ENCODE assay signal across 17 cellular contexts in genomic region chr20:58944610-58945009, GRCh38. TPM values are rescaled to one million over a fixed set of nuclear protein-coding genes. Genes with fewer than 3 reads are reported as not detected.
DNase-seq lines count a peak whose midpoint lies in the region; ATAC-seq and TF ChIP-seq lines count a peak whose summit lies in the region.
"Had no signal": no experiment of that assay in that cellular context is flagged by ENCODE, and none has a peak within 500 bp of the region (broad histone marks: within the 10 kb centered on the region; RNA-seq: fewer than 3 reads in every experiment).

No MANE protein-coding gene starts in this region.

- TF ChIP-seq RAD21 in HCT116 (IDR thresholded peaks at IDR 0.05; ENCODE audit: low read depth), result no peak

- no peak for TF ChIP-seq POLR2A in HCT116 (IDR thresholded peaks at IDR 0.05; ENCODE audit: borderline replicate concordance, extremely low read depth, insufficient read depth, insufficient read length)

- TF ChIP-seq CTCF in HCT116 (IDR thresholded peaks at IDR 0.05 in 2 of 3, conservative IDR thresholded peaks at IDR 0.05 in 1 of 3; ENCODE audit: borderline replicate concordance in 1 of 3, insufficient read depth in 1 of 3, low read depth in 2 of 3, low read length in 2 of 3) (no peak), endodermal cell (conservative IDR thresholded peaks at IDR 0.05) (no peak), mesothelial cell of epicardium (IDR thresholded peaks at IDR 0.05; ENCODE audit: unreplicated experiment) (no peak), mucosa of descending colon (IDR thresholded peaks at IDR 0.05) (no peak), natural killer cell (IDR thresholded peaks at IDR 0.05) (no peak)
- no peak for TF ChIP-seq CTCF in CD8-positive, alpha-beta T cell (IDR thresholded peaks at IDR 0.05)

- H3K4me3 ChIP-seq in HCT116 (replicated peaks in 1 of 2; ENCODE audit: low read depth in 1 of 2, low read length in 2 of 2) (no peak overlapping the region), endodermal cell (ENCODE audit: low read length) (no peak overlapping the region), mucosa of descending colon (no peak overlapping the region)
- no peak overlapping the region for H3K4me3 ChIP-seq in CD8-positive, alpha-beta T cell (ENCODE audit: low read depth, low read length)

- no peak overlapping the region for H3K9ac ChIP-seq in HCT116 (ENCODE audit: low read length)
- no peak overlapping the region for H3K9ac ChIP-seq in endodermal cell (ENCODE audit: extremely low read depth, low read length, poor library complexity, severe bottlenecking)

- no peaks in the 10 kb centered on the region for H3K36me3 ChIP-seq in HCT116 (ENCODE audit: control insufficient read depth in 1 of 2, insufficient read depth in 2 of 2, low read length in 2 of 2)
- H3K36me3 ChIP-seq in endodermal cell (ENCODE audit: control insufficient read depth, insufficient read depth, low read length), result no peaks in the 10 kb centered on the region
- H3K36me3 ChIP-seq in mucosa of descending colon (ENCODE audit: low read depth), result no peaks in the 10 kb centered on the region
- no peaks in the 10 kb centered on the region for H3K36me3 ChIP-seq in CD8-positive, alpha-beta T cell (ENCODE audit: insufficient read depth, low read length)

- WGBS in endodermal cell (ENCODE audit: insufficient coverage in 1 of 2, insufficient read length in 1 of 2), 2 experiments, result 85% methylated on average over 5 of the region's 5 CpGs

- no peak overlapping the region for H3K27ac Mint-ChIP-seq in endodermal cell
- peak overlapping the region; percentile 77 for H3K27ac Mint-ChIP-seq in mesothelial cell of epicardium
- no peak overlapping the region for H3K27ac Mint-ChIP-seq in natural killer cell
- H3K27ac Mint-ChIP-seq in CD8-positive, alpha-beta T cell, result no peak overlapping the region

- BruUV-seq in HCT116 (replicated peaks; lab: Mats Ljungman, UMichigan), result no TSS peak

- H3K27ac ChIP-seq in HCT116 (ENCODE audit: low read depth, low read length), result no peak overlapping the region
- H3K27ac ChIP-seq in endodermal cell (ENCODE audit: low read depth, low read length), result no peak overlapping the region
- H3K27ac ChIP-seq in CD8-positive, alpha-beta T cell (ENCODE audit: low read depth, low read length), result no peak overlapping the region
- H3K27ac ChIP-seq: RWPE1 had no signal

- CTCF ChIA-PET in HCT116 (lab: Charles Lee), result no interaction called here
- CTCF ChIA-PET in CD8-positive, alpha-beta T cell (lab: Charles Lee), result no interaction called here

- H3K4me1 ChIP-seq in HCT116 (ENCODE audit: control insufficient read depth in 1 of 2, insufficient read depth in 2 of 2, low read length in 2 of 2) (peaks cover 3 to 9% of the 10 kb centered on the region in 2 experiments), endodermal cell (ENCODE audit: control insufficient read depth, insufficient read depth, low read length) (no peaks in the 10 kb centered on the region), mucosa of descending colon (ENCODE audit: low read depth) (no peaks in the 10 kb centered on the region)
- H3K4me1 ChIP-seq in CD8-positive, alpha-beta T cell (ENCODE audit: insufficient read depth, low read length), result no peaks in the 10 kb centered on the region

- H3K27me3 Mint-ChIP-seq in endodermal cell (ENCODE audit: insufficient read depth) (peaks cover 1% of the 10 kb centered on the region), mesothelial cell of epicardium (ENCODE audit: low read depth) (peaks cover 5% of the 10 kb centered on the region), natural killer cell (ENCODE audit: low read depth in 2 of 2) (peaks cover 7 to 18% of the 10 kb centered on the region in 2 donors)
- peaks cover 6% of the 10 kb centered on the region for H3K27me3 Mint-ChIP-seq in CD8-positive, alpha-beta T cell (ENCODE audit: low read depth)

- RAD21 ChIA-PET in HCT116 (lab: Charles Lee; ENCODE audit: low non-redundant PET in 1 of 2, low total read pairs in 2 of 2, uncharacterized antibody in 2 of 2, unreplicated experiment in 2 of 2), result no interaction called here

- H3K9me3 ChIP-seq in HCT116 (ENCODE audit: control insufficient read depth in 1 of 2, insufficient read depth in 1 of 2, low read depth in 1 of 2, low read length in 2 of 2), result no peaks in the 10 kb centered on the region
- no peaks in the 10 kb centered on the region for H3K9me3 ChIP-seq in endodermal cell (ENCODE audit: control insufficient read depth, low read length)
- H3K9me3 ChIP-seq in mucosa of descending colon, result no peaks in the 10 kb centered on the region
- H3K9me3 ChIP-seq in CD8-positive, alpha-beta T cell (ENCODE audit: low read length), result no peaks in the 10 kb centered on the region

- no peak overlapping the region for H2AFZ ChIP-seq in HCT116 (ENCODE audit: low read depth, low read length, poor library complexity, severe bottlenecking)

- H3K4me3 Mint-ChIP-seq in endodermal cell (no peak overlapping the region), mesothelial cell of epicardium (no peak overlapping the region), natural killer cell (no peak overlapping the region)
- H3K4me3 Mint-ChIP-seq in CD8-positive, alpha-beta T cell, result no peak overlapping the region
- H3K4me3 Mint-ChIP-seq: CD14-positive monocyte had no signal

- POLR2A ChIA-PET in HCT116 (lab: Charles Lee), result no interaction called here
- POLR2A ChIA-PET in CD8-positive, alpha-beta T cell (lab: Charles Lee), result no interaction called here

- H3K27me3 ChIP-seq in HCT116 (ENCODE audit: insufficient read depth, low read length), result no peaks in the 10 kb centered on the region
- H3K27me3 ChIP-seq in endodermal cell (ENCODE audit: control insufficient read depth, insufficient read depth, low read length, poor library complexity, severe bottlenecking), result no peaks in the 10 kb centered on the region
- no peaks in the 10 kb centered on the region for H3K27me3 ChIP-seq in CD8-positive, alpha-beta T cell (ENCODE audit: insufficient read depth, low read length)

- H3K36me3 Mint-ChIP-seq in endodermal cell (ENCODE audit: low read depth) (no peaks in the 10 kb centered on the region), mesothelial cell of epicardium (no peaks in the 10 kb centered on the region), natural killer cell (no peaks in the 10 kb centered on the region)
- H3K36me3 Mint-ChIP-seq in CD8-positive, alpha-beta T cell, result no peaks in the 10 kb centered on the region
- H3K36me3 Mint-ChIP-seq: CD14-positive monocyte had no signal

- peak overlapping the region; percentile 31 for H3K4me2 ChIP-seq in HCT116 (ENCODE audit: low read length)

- intact Hi-C loops in HCT116 (cut with micrococcal nuclease), result no loop called here
- intact Hi-C loops in mucosa of descending colon (cut with DNase I, micrococcal nuclease), result no loop called here
- intact Hi-C loops in natural killer cell (cut with micrococcal nuclease), result no loop called here
- intact Hi-C loops in CD8-positive, alpha-beta T cell (cut with DNase I, micrococcal nuclease), result no loop called here

- H3K4me1 Mint-ChIP-seq in endodermal cell (no peaks in the 10 kb centered on the region), mesothelial cell of epicardium (peaks cover 8% of the 10 kb centered on the region), natural killer cell (no peaks in the 10 kb centered on the region)
- no peaks in the 10 kb centered on the region for H3K4me1 Mint-ChIP-seq in CD8-positive, alpha-beta T cell (ENCODE audit: low read depth)

- H3K9me2 ChIP-seq in HCT116 (ENCODE audit: insufficient read depth), result no peaks in the 10 kb centered on the region

- H3K9me3 Mint-ChIP-seq in endodermal cell (no peaks in the 10 kb centered on the region), mesothelial cell of epicardium (no peaks in the 10 kb centered on the region), natural killer cell (no peaks in the 10 kb centered on the region)
- no peaks in the 10 kb centered on the region for H3K9me3 Mint-ChIP-seq in CD8-positive, alpha-beta T cell
- H3K9me3 Mint-ChIP-seq: CD14-positive monocyte had no signal

- H3K79me2 ChIP-seq in HCT116 (ENCODE audit: insufficient read depth, low read length), result no peaks in the 10 kb centered on the region

- DNase-seq in HCT116 (ENCODE audit: low read depth, low spot score) (no peak), endodermal cell (peak; percentile 52), mesothelial cell of epicardium (ENCODE audit: low spot score in 2 of 2, unreplicated experiment in 2 of 2) (no peak), mucosa of descending colon (no peak), natural killer cell (no peak)
- no peak for DNase-seq in CD8-positive, alpha-beta T cell
- DNase-seq: DMS153; GF-D8; HCEC 1CT; KBM-7; NCI-H748 treated with DMSO at 0.1 percent for 48 hours; NK-92 treated with Interleukin-12 subunit alpha and Interleukin-12 subunit beta, amount 100 ng/mL, for 24 hours; SIG-M5 had no signal

- H4K20me1 ChIP-seq in HCT116 (ENCODE audit: insufficient read depth), result no peaks in the 10 kb centered on the region

- ATAC-seq in HCT116, result peak; percentile 47; the same call in 1 of the 2 replicates
- no peak for ATAC-seq in mucosa of descending colon
- ATAC-seq in natural killer cell, result no peak
- ATAC-seq in GM21723 (IDR thresholded peaks at IDR 0.05; ENCODE audit: unreplicated experiment), result no peak
- ATAC-seq in CD8-positive, alpha-beta T cell, result no peak
- ATAC-seq: SK-N-SH treated with all-trans-retinoic acid at 6 μM for 48 hours had no signal

TF ChIP-seq in HCT116, 20 proteins besides CTCF, POLR2A, EP300 and RAD21:
- TF ChIP-seq EGR1 (IDR thresholded peaks at IDR 0.05; ENCODE audit: low read depth) (no peak), YY1 (IDR thresholded peaks at IDR 0.05; ENCODE audit: extremely low read depth, insufficient replicate concordance, low read depth, low read length) (no peak), SP1 (IDR thresholded peaks at IDR 0.05; ENCODE audit: low read depth) (no peak)
TF ChIP-seq in HCT116: peak in this region for 0.

RNA-seq across cellular contexts. Expression of gene NELFCD, which starts 36.4 kb away (rescaled TPM):
- total RNA-seq in HCT116 (2021; ENCODE audit: unreplicated experiment), result 88.2 TPM
- polyA plus RNA-seq in HCT116 (2012), result 79.7 and 80.1 TPM in 2 replicates
- total RNA-seq in endodermal cell, result 10 to 100 TPM; 66.6 to 72.5 TPM
- 126 TPM for polyA plus RNA-seq in endodermal cell (2013, experiment 1 of 2)
- polyA plus RNA-seq in endodermal cell (2013, experiment 2 of 2), result 112 TPM
- 106 to 112 TPM (median 108 TPM) in 3 replicates for total RNA-seq in mesothelial cell of epicardium
- 10 to 100 TPM; 47.9 to 51.7 (median 50.0) TPM for total RNA-seq in mucosa of descending colon
- total RNA-seq in natural killer cell, result 100 to 1,000 TPM in 1 of 3 donors, 10 to 100 TPM in 2; 75.7 to 105 (median 92.6) TPM
- 100 to 1,000 TPM; 101 to 113 TPM for total RNA-seq in CD8-positive, alpha-beta T cell
